8 cellular contexts compared by ENCODE assay signal in genomic region chr19:46850228-46851203, GRCh38. TPM values are rescaled to one million over a fixed set of nuclear protein-coding genes. Genes with fewer than 3 reads are reported as not detected.
DNase-seq lines count a peak whose midpoint lies in the region; ATAC-seq, FAIRE-seq and TF ChIP-seq lines count a peak whose summit lies in the region.

AP2S1 (minus strand) TSS chr19:46850846; CDS start chr19:46850766, 80 bp downstream.

- intact Hi-C loops in CD14-positive monocyte (cut with micrococcal nuclease), result loop anchor here in 1 of 2 donors (2.0 to 10.0 kb wide), 3 partner anchors 63 to 986 kb away; partner anchors contain the start of genes FOXA3, SLC1A5, SYMPK and TMEM160
- intact Hi-C loops in HepG2 (cut with micrococcal nuclease; ENCODE audit: unreplicated experiment), result no loop called here

- WGBS in HepG2 (ENCODE audit: low lambda C conversion rate), result under 1% methylated on average over 32 of the region's 53 CpGs

- ATAC-seq in GM19397 (IDR thresholded peaks at IDR 0.05; ENCODE audit: unreplicated experiment) (peak; percentile 95), HG03571 (IDR thresholded peaks at IDR 0.05; ENCODE audit: unreplicated experiment) (peak; percentile 86), HepG2 (peak; percentile 94)

- H3K4me1 ChIP-seq in HepG2 (ENCODE audit: insufficient read depth, low read length), result peaks cover 50% of the 10 kb centered on the region

- H3K27ac Mint-ChIP-seq in CD14-positive monocyte, result peak within 1 kb of the TSS; percentile 88 to 96 (median 93)

- H2AFZ ChIP-seq in HepG2 (ENCODE audit: low read length), result no peak within 1 kb of the TSS

- no peak for TF ChIP-seq RAD21 in HepG2 (CRISPR knock-in tag; IDR thresholded peaks at IDR 0.05)

- peaks cover 13% of the 10 kb centered on the region for H3K79me2 ChIP-seq in HepG2 (ENCODE audit: insufficient read depth, low read length)

- peaks cover 0 to 8% of the 10 kb centered on the region in 2 experiments; a peak in 2 of 5 replicates for H3K36me3 ChIP-seq in HepG2 (replicated peaks in 1 of 2; ENCODE audit: control insufficient read depth in 1 of 2, insufficient read depth in 2 of 2, low read length in 2 of 2)

- CTCF ChIA-PET in HepG2 (lab: Yijun Ruan, JAX; ENCODE audit: low intra/inter-chr PET ratio, low total read pairs), result no interaction called here

- peak within 1 kb of the TSS; percentile 86 for H3K9ac ChIP-seq in HepG2 (ENCODE audit: insufficient read depth, low read depth, low read length)

- POLR2A ChIA-PET in HepG2 (lab: Yijun Ruan, JAX), result interaction anchor here (0.7 to 1.4 kb wide), 7 partner anchors 10 to 263 kb away, joined by 3 to 6 read pairs (median 4); partner anchors contain the start of genes ARHGAP35, SLC1A5 and ZC3H4

- no peaks in the 10 kb centered on the region for H4K20me1 ChIP-seq in HepG2 (ENCODE audit: insufficient read depth, low read length)

- H3K27me3 ChIP-seq in HepG2 (ENCODE audit: control insufficient read depth in 1 of 2, insufficient read depth in 2 of 2, low read length in 2 of 2), result no peaks in the 10 kb centered on the region; a peak in 1 of 5 replicates

- BruUV-seq in HepG2 (replicated peaks; lab: Mats Ljungman, UMichigan), result no TSS peak

- peak within 1 kb of the TSS; percentile 81 for H3K27ac ChIP-seq in HepG2 (ENCODE audit: extremely low read length, insufficient read depth, low read length)

- H3K4me3 Mint-ChIP-seq in CD14-positive monocyte, result peak within 1 kb of the TSS; percentile 95 to 100

- H3K36me3 Mint-ChIP-seq in CD14-positive monocyte, result peaks cover 6 to 13% of the 10 kb centered on the region in 2 donors

- no peaks in the 10 kb centered on the region for H3K9me3 ChIP-seq in HepG2 (ENCODE audit: low read length)

- in situ Hi-C loops in HepG2 (cut with HindIII; ENCODE audit: extremely low pct_ligation_motif_present, low pct_unique_long_range_greater_than_20kb), result no loop called here

- DNase-seq in CD14-positive monocyte (ENCODE audit: low spot score) (peak; percentile 97), NCI-H82 (lab: John Stamatoyannopoulos, UW) (peak; percentile 100), dermis microvascular lymphatic vessel endothelial cell (ENCODE audit: low read depth in 2 of 2) (peak; percentile 99), HepG2 (ENCODE audit: low spot score) (peak; percentile 99)
- DNase-seq in activated CD4-positive, alpha-beta T cell treated with anti-CD3 and anti-CD28 coated beads, Interleukin-2, amount 50 U/mL, for 48 hours, result peak; percentile 91 to 93
- DNase-seq in stimulated activated CD4-positive, alpha-beta T cell treated with anti-CD3 and anti-CD28 coated beads, Interleukin-4, amount 100 ng/mL, for 1 hour, result peak; percentile 90

- TF ChIP-seq POLR2A in HepG2 (IDR thresholded peaks at IDR 0.05; ENCODE audit: insufficient read depth in 1 of 2, low read depth in 2 of 2, low read length in 2 of 2), result peak; percentile 72 to 77

- TF ChIP-seq EP300 in HepG2 (IDR thresholded peaks at IDR 0.05; ENCODE audit: low read depth in 2 of 2, low read length in 2 of 2), result peak in 1 of 2 experiments; percentile 29; a peak in 1 of 4 replicates
- no peak for TF ChIP-seq EP300 in HepG2 (CRISPR knock-in tag; IDR thresholded peaks at IDR 0.05; ENCODE audit: borderline replicate concordance)

- peaks cover 0 to 1% (median 0%) of the 10 kb centered on the region in 7 donors for H3K9me3 Mint-ChIP-seq in CD14-positive monocyte

- peak within 1 kb of the TSS; percentile 73 to 88 (median 85) for H3K4me3 ChIP-seq in HepG2 (replicated peaks in 1 of 3; ENCODE audit: insufficient read depth in 1 of 3, low read depth in 2 of 3, low read length in 3 of 3)

- H3K4me1 Mint-ChIP-seq in CD14-positive monocyte, result peaks cover 37% of the 10 kb centered on the region

- peak within 1 kb of the TSS; percentile 96 for H3K4me2 ChIP-seq in HepG2 (ENCODE audit: low read depth, low read length)

- H3K27me3 Mint-ChIP-seq in CD14-positive monocyte (ENCODE audit: low read depth in 3 of 3), result peaks cover 3 to 6% (median 4%) of the 10 kb centered on the region in 3 donors

- peak; percentile 99 for FAIRE-seq in HepG2 (lab: Jason Lieb, UNC)

- TF ChIP-seq CTCF in CD14-positive monocyte (IDR thresholded peaks at IDR 0.05), result no peak
- TF ChIP-seq CTCF in HepG2 (CRISPR knock-in tag; IDR thresholded peaks at IDR 0.05), result 0 out of 2 replicates have a peak, but pooled peaks have one; percentile 6

TF ChIP-seq in HepG2, 621 proteins besides CTCF, POLR2A, EP300 and RAD21 (continues in another document):
- TF ChIP-seq ZNF253 (CRISPR knock-in tag; IDR thresholded peaks at IDR 0.05; ENCODE audit: borderline replicate concordance) (no peak), RXRA (CRISPR knock-in tag; IDR thresholded peaks at IDR 0.05) (no peak; the same call in none of the 2 replicates), ZNF839 (CRISPR knock-in tag; IDR thresholded peaks at IDR 0.05; ENCODE audit: borderline replicate concordance) (0 out of 2 replicates have a peak, but pooled peaks have one; percentile 8), PHB2 (IDR thresholded peaks at IDR 0.05; ENCODE audit: partially characterized antibody) (no peak), ZNF432 (CRISPR knock-in tag; IDR thresholded peaks at IDR 0.05; ENCODE audit: borderline replicate concordance) (no peak), ATRX (CRISPR knock-in tag; IDR thresholded peaks at IDR 0.05; ENCODE audit: borderline replicate concordance) (no peak), HNF4G (IDR thresholded peaks at IDR 0.05; ENCODE audit: borderline replicate concordance, low read depth, low read length) (no peak), HNF4G (CRISPR knock-in tag; IDR thresholded peaks at IDR 0.05; ENCODE audit: borderline replicate concordance, low read depth) (no peak), TEAD3 (CRISPR knock-in tag; optimal IDR thresholded peaks at IDR 0.05; ENCODE audit: borderline replicate concordance) (no peak), NCOA1 (CRISPR knock-in tag; IDR thresholded peaks at IDR 0.05) (no peak), NONO (IDR thresholded peaks at IDR 0.05) (no peak), NONO (CRISPR knock-in tag; conservative IDR thresholded peaks at IDR 0.05) (peak; percentile 90), CBFB (CRISPR knock-in tag; IDR thresholded peaks at IDR 0.05) (no peak; the same call in 1 of the 2 replicates)

RNA-seq across cellular contexts. Expression of gene AP2S1, which starts in this region (rescaled TPM):
- 100 to 1,000 TPM; 170 to 194 TPM for polyA plus RNA-seq in CD14-positive monocyte
- 160 and 177 TPM in 2 replicates for total RNA-seq in dermis microvascular lymphatic vessel endothelial cell
- total RNA-seq in HepG2 (2016; rRNA removed; fragmentation: Illumina TruSeq; extraction: Trizol), result 86.1 and 94.9 TPM in 2 replicates
- 77.4 and 107 TPM in 2 replicates for total RNA-seq in HepG2 (2016; cell fraction: cytosol; rRNA removed; fragmentation: Illumina TruSeq; extraction: Trizol; ENCODE audit: low read depth)
- total RNA-seq in HepG2 (2016; cell fraction: insoluble cytoplasmic fraction; rRNA removed; fragmentation: Illumina TruSeq; extraction: Trizol), result 86.7 and 87.8 TPM in 2 replicates
- total RNA-seq in HepG2 (2016; cell fraction: membrane; rRNA removed; fragmentation: Illumina TruSeq; extraction: Trizol), result 72.8 and 102 TPM in 2 replicates
- 32.5 and 36.8 TPM in 2 replicates for total RNA-seq in HepG2 (2016; cell fraction: nucleus; rRNA removed; fragmentation: Illumina TruSeq; extraction: Trizol)
- 45.2 and 45.3 TPM in 2 replicates for polyA plus RNA-seq in HepG2 (2011; rRNA removed)
- polyA plus RNA-seq in HepG2 (2011; cell fraction: cytosol; rRNA removed), result 60.1 and 80.0 TPM in 2 replicates
- 24.9 and 30.3 TPM in 2 replicates for polyA plus RNA-seq in HepG2 (2011; cell fraction: nucleus; rRNA removed)
- 32.6 and 51.2 TPM in 2 replicates for polyA plus RNA-seq in HepG2 (2012)
- polyA plus RNA-seq in HepG2 (2016; cell fraction: cytosol; fragmentation: Illumina TruSeq; extraction: Trizol; ENCODE audit: low read depth), result 104 and 131 TPM in 2 replicates
- 99.5 and 113 TPM in 2 replicates for polyA plus RNA-seq in HepG2 (2016; cell fraction: insoluble cytoplasmic fraction; fragmentation: Illumina TruSeq; extraction: Trizol; ENCODE audit: low read depth)
- polyA plus RNA-seq in HepG2 (2016; cell fraction: membrane; fragmentation: Illumina TruSeq; extraction: Trizol; ENCODE audit: low read depth), result 79.5 and 101 TPM in 2 replicates
- polyA plus RNA-seq in HepG2 (2016; cell fraction: nucleus; fragmentation: Illumina TruSeq; extraction: Trizol; ENCODE audit: insufficient read depth, low read depth), result 58.8 and 65.6 TPM in 2 replicates
- polyA minus RNA-seq in HepG2 (2011; rRNA and poly(A)+ RNA removed; ENCODE audit: low replicate concordance), result 39.3 and 98.7 TPM in 2 replicates
- 20.1 and 31.3 TPM in 2 replicates for polyA minus RNA-seq in HepG2 (2011; cell fraction: cytosol; rRNA and poly(A)+ RNA removed)
- polyA minus RNA-seq in HepG2 (2011; cell fraction: nucleus; rRNA and poly(A)+ RNA removed), result 8.5 and 11.1 TPM in 2 replicates

Comparison
In these comparisons a context has a peak if more than half of its experiments do, and no peak if none do; other contexts are left out.
1. Peak in every context shown above with its lines: DNase-seq, ATAC-seq, H3K4me3 ChIP-seq and H3K27ac ChIP-seq.